In genomic region chr19:46090444-46090843, GRCh38 we compare ENCODE assay signal across 33 cellular contexts. TPM values are rescaled to one million over a fixed set of nuclear protein-coding genes. Genes with fewer than 3 reads are reported as not detected.
"Had no signal": no experiment of that assay in that cellular context is flagged by ENCODE, and none has a peak within 500 bp of the region (broad histone marks: within the 10 kb centered on the region; RNA-seq: fewer than 3 reads in every experiment).

No MANE protein-coding gene starts in this region.

- H3K4me3 ChIP-seq: ascending aorta, cardiac muscle cell had no signal

- H3K27ac ChIP-seq: ascending aorta, cardiac muscle cell, WERI-Rb-1 had no signal

- H3K36me3 ChIP-seq: ascending aorta, cardiac muscle cell, WERI-Rb-1 had no signal

- ATAC-seq: activated CD4-positive, alpha-beta T cell treated with anti-CD3 and anti-CD28 coated beads for 36 hours; activated CD4-positive, CD25-positive, alpha-beta regulatory T cell treated with anti-CD3 and anti-CD28 coated beads, Interleukin-2, amount 50 U/mL, for 24 hours; activated CD8-positive, alpha-beta memory T cell treated with anti-CD3 and anti-CD28 coated beads, Interleukin-2, amount 10 ng/mL, durations not matched to agents 7 days and 5 days; activated CD8-positive, alpha-beta T cell treated with anti-CD3 and anti-CD28 coated beads, Interleukin-2, amount 10 ng/mL, durations not matched to agents 7 days and 5 days; activated naive CD8-positive, alpha-beta T cell treated with anti-CD3 and anti-CD28 coated beads, Interleukin-2, amount 50 U/mL, for 24 hours; WTC11 had no signal

- DNase-seq: activated CD4-positive, alpha-beta memory T cell treated with anti-CD3 and anti-CD28 coated beads, Interleukin-2, amount 10 ng/mL, durations not matched to agents 7 days and 5 days; activated CD4-positive, alpha-beta T cell treated with anti-CD3 and anti-CD28 coated beads for 1 hour; activated CD4-positive, alpha-beta T cell treated with anti-CD3 and anti-CD28 coated beads for 36 hours; activated CD4-positive, alpha-beta T cell treated with anti-CD3 and anti-CD28 coated beads for 48 hours; activated CD4-positive, alpha-beta T cell treated with anti-CD3 and anti-CD28 coated beads, Interleukin-2, amount 10 ng/mL, durations not matched to agents 7 days and 5 days; activated CD4-positive, alpha-beta T cell treated with anti-CD3 and anti-CD28 coated beads, Interleukin-2, amount 50 U/mL, for 48 hours; activated CD4-positive, CD25-positive, alpha-beta regulatory T cell; activated CD8-positive, alpha-beta memory T cell treated with anti-CD3 and anti-CD28 coated beads for 24 hours; activated CD8-positive, alpha-beta memory T cell treated with anti-CD3 and anti-CD28 coated beads, Interleukin-2, amount 10 ng/mL, durations not matched to agents 7 days and 5 days; activated CD8-positive, alpha-beta memory T cell treated with anti-CD3 and anti-CD28 coated beads, Interleukin-2, amount 50 U/mL, for 48 hours; activated CD8-positive, alpha-beta T cell treated with anti-CD3 and anti-CD28 coated beads, Interleukin-2, amount 10 ng/mL, durations not matched to agents 7 days and 5 days; activated effector memory CD4-positive, alpha-beta T cell treated with Interleukin-2 at 50 U/mL for 16 hours; activated gamma-delta T cell; activated naive CD4-positive, alpha-beta T cell treated with anti-CD3 and anti-CD28 coated beads, Interleukin-2, amount 10 ng/mL, durations not matched to agents 7 days and 5 days; activated naive CD4-positive, alpha-beta T cell treated with Interleukin-2 at 50 U/mL for 16 hours; activated naive CD8-positive, alpha-beta T cell treated with anti-CD3 and anti-CD28 coated beads, Interleukin-2, amount 10 ng/mL, durations not matched to agents 7 days and 5 days; activated naive CD8-positive, alpha-beta T cell treated with anti-CD3 and anti-CD28 coated beads, Interleukin-2, amount 50 U/mL, for 24 hours; activated T-cell treated with anti-CD3 and anti-CD28 coated beads, Interleukin-2, amount 50 U/mL, for 24 hours; activated T-cell treated with anti-CD3 and anti-CD28 coated beads, Interleukin-2, amount 50 U/mL, for 48 hours; amygdala; anterior cingulate cortex; cerebellar nuclear complex; T-helper 1 cell; T-helper 2 cell; T-helper 9 cell; WERI-Rb-1 had no signal

- H3K27me3 ChIP-seq: ascending aorta, cardiac muscle cell had no signal

- H3K4me1 ChIP-seq: ascending aorta had no signal

RNA-seq across cellular contexts. Expression of gene IGFL3, which starts 34.0 kb away (rescaled TPM):
- total RNA-seq: activated CD4-positive, alpha-beta memory T cell treated with anti-CD3 and anti-CD28 coated beads, Interleukin-2, amount 10 ng/mL, durations not matched to agents 7 days and 5 days; activated CD4-positive, alpha-beta T cell treated with anti-CD3 and anti-CD28 coated beads for 36 hours; activated CD4-positive, alpha-beta T cell treated with anti-CD3 and anti-CD28 coated beads, Interleukin-2, amount 10 ng/mL, durations not matched to agents 7 days and 5 days; activated CD8-positive, alpha-beta memory T cell treated with anti-CD3 and anti-CD28 coated beads, Interleukin-2, amount 10 ng/mL, durations not matched to agents 7 days and 5 days; activated CD8-positive, alpha-beta T cell treated with anti-CD3 and anti-CD28 coated beads, Interleukin-2, amount 10 ng/mL, durations not matched to agents 7 days and 5 days; activated naive CD8-positive, alpha-beta T cell treated with anti-CD3 and anti-CD28 coated beads, Interleukin-2, amount 10 ng/mL, durations not matched to agents 7 days and 5 days; activated T-helper 2 cell treated with anti-CD3 and anti-CD28 coated beads, Interferon-gamma antibody, Interleukin-2, Interleukin-4, amounts not matched to agents 10 μg/mL and 5 μg/mL and 100 μg/mL, durations not matched to agents 14 hours and 24 hours and 36 hours; ascending aorta; bronchial epithelial cell; cardiac muscle cell; WTC11 had no signal
- polyA plus RNA-seq: adipose tissue, cardiac muscle cell had no signal

RNA-seq across cellular contexts. Expression of gene IGFL4, which starts 49.6 kb away (rescaled TPM):
- total RNA-seq: activated CD4-positive, alpha-beta memory T cell treated with anti-CD3 and anti-CD28 coated beads, Interleukin-2, amount 10 ng/mL, durations not matched to agents 7 days and 5 days; activated CD4-positive, alpha-beta T cell treated with anti-CD3 and anti-CD28 coated beads for 36 hours; activated CD4-positive, alpha-beta T cell treated with anti-CD3 and anti-CD28 coated beads, Interleukin-2, amount 10 ng/mL, durations not matched to agents 7 days and 5 days; activated CD8-positive, alpha-beta memory T cell treated with anti-CD3 and anti-CD28 coated beads, Interleukin-2, amount 10 ng/mL, durations not matched to agents 7 days and 5 days; activated CD8-positive, alpha-beta T cell treated with anti-CD3 and anti-CD28 coated beads, Interleukin-2, amount 10 ng/mL, durations not matched to agents 7 days and 5 days; activated naive CD8-positive, alpha-beta T cell treated with anti-CD3 and anti-CD28 coated beads, Interleukin-2, amount 10 ng/mL, durations not matched to agents 7 days and 5 days; activated T-helper 2 cell treated with anti-CD3 and anti-CD28 coated beads, Interferon-gamma antibody, Interleukin-2, Interleukin-4, amounts not matched to agents 10 μg/mL and 5 μg/mL and 100 μg/mL, durations not matched to agents 14 hours and 24 hours and 36 hours; ascending aorta; bronchial epithelial cell had no signal

RNA-seq across cellular contexts. Expression of gene IGFL2, which starts 57.6 kb away (rescaled TPM):
- total RNA-seq: activated CD4-positive, alpha-beta memory T cell treated with anti-CD3 and anti-CD28 coated beads, Interleukin-2, amount 10 ng/mL, durations not matched to agents 7 days and 5 days; activated CD4-positive, alpha-beta T cell treated with anti-CD3 and anti-CD28 coated beads for 36 hours; activated CD4-positive, alpha-beta T cell treated with anti-CD3 and anti-CD28 coated beads, Interleukin-2, amount 10 ng/mL, durations not matched to agents 7 days and 5 days; activated CD8-positive, alpha-beta memory T cell treated with anti-CD3 and anti-CD28 coated beads, Interleukin-2, amount 10 ng/mL, durations not matched to agents 7 days and 5 days; activated CD8-positive, alpha-beta T cell treated with anti-CD3 and anti-CD28 coated beads, Interleukin-2, amount 10 ng/mL, durations not matched to agents 7 days and 5 days; activated naive CD8-positive, alpha-beta T cell treated with anti-CD3 and anti-CD28 coated beads, Interleukin-2, amount 10 ng/mL, durations not matched to agents 7 days and 5 days; ascending aorta; bronchial epithelial cell; cardiac muscle cell; WTC11 had no signal
